In genomic region chr6:42335896-42336295, GRCh38 we compare ENCODE assay signal across 22 cellular contexts.
"Had no signal": no experiment of that assay in that cellular context is flagged by ENCODE, and none has a peak within 500 bp of the region (broad histone marks: within the 10 kb centered on the region; RNA-seq: fewer than 3 reads in every experiment).

No MANE protein-coding gene starts in this region.

- H3K27ac Mint-ChIP-seq: activated B cell treated with CpG ODN at 0.5 μM for 24 hours; activated CD4-positive, alpha-beta T cell treated with anti-CD3 and anti-CD28 coated beads, Interleukin-2, amount 10 ng/mL, durations not matched to agents 7 days and 5 days; activated CD8-positive, alpha-beta memory T cell treated with anti-CD3 and anti-CD28 coated beads, Interleukin-2, amount 10 ng/mL, durations not matched to agents 7 days and 5 days; activated CD8-positive, alpha-beta T cell treated with anti-CD3 and anti-CD28 coated beads for 36 hours; activated naive CD8-positive, alpha-beta T cell treated with anti-CD3 and anti-CD28 coated beads for 36 hours; nephron progenitor cell; stimulated activated naive CD8-positive, alpha-beta T cell treated with anti-CD3 and anti-CD28 coated beads, Interleukin-15, Interleukin-2, amounts not matched to agents 100 ng/mL and 50 ng/mL, for 24 hours had no signal

- H3K4me1 Mint-ChIP-seq: activated B cell treated with CpG ODN at 0.5 μM for 24 hours had no signal

- H3K4me3 ChIP-seq: breast epithelium, colonic mucosa, dorsolateral prefrontal cortex, esophagus squamous epithelium, thyroid gland had no signal

- ATAC-seq: activated CD8-positive, alpha-beta memory T cell treated with anti-CD3 and anti-CD28 coated beads, Interleukin-2, amount 10 ng/mL, durations not matched to agents 7 days and 5 days; activated CD8-positive, alpha-beta T cell treated with anti-CD3 and anti-CD28 coated beads for 36 hours; left cardiac atrium; right cardiac atrium had no signal

- H3K4me3 Mint-ChIP-seq: activated B cell treated with CpG ODN at 0.5 μM for 24 hours; activated CD4-positive, alpha-beta T cell treated with anti-CD3 and anti-CD28 coated beads, Interleukin-2, amount 10 ng/mL, durations not matched to agents 7 days and 5 days; activated CD8-positive, alpha-beta memory T cell treated with anti-CD3 and anti-CD28 coated beads, Interleukin-2, amount 10 ng/mL, durations not matched to agents 7 days and 5 days; activated CD8-positive, alpha-beta T cell treated with anti-CD3 and anti-CD28 coated beads for 36 hours; activated naive CD8-positive, alpha-beta T cell treated with anti-CD3 and anti-CD28 coated beads for 36 hours; nephron progenitor cell; stimulated activated naive CD8-positive, alpha-beta T cell treated with anti-CD3 and anti-CD28 coated beads, Interleukin-15, Interleukin-2, amounts not matched to agents 100 ng/mL and 50 ng/mL, for 24 hours had no signal

- DNase-seq: activated B cell treated with CpG ODN at 0.5 μM for 24 hours; activated CD4-positive, alpha-beta T cell treated with anti-CD3 and anti-CD28 coated beads, Interleukin-2, amount 10 ng/mL, durations not matched to agents 7 days and 5 days; activated CD8-positive, alpha-beta memory T cell treated with anti-CD3 and anti-CD28 coated beads, Interleukin-2, amount 10 ng/mL, durations not matched to agents 7 days and 5 days; activated CD8-positive, alpha-beta T cell treated with anti-CD3 and anti-CD28 coated beads for 36 hours; activated naive CD4-positive, alpha-beta T cell; activated naive CD8-positive, alpha-beta T cell treated with anti-CD3 and anti-CD28 coated beads for 36 hours; activated T-cell treated with anti-CD3 and anti-CD28 coated beads, Interleukin-2, amount 50 U/mL, for 1 hour; colonic mucosa; dorsolateral prefrontal cortex; esophagus squamous epithelium; foreskin melanocyte; hippocampal formation; left cardiac atrium; nephron progenitor cell; nucleus accumbens; right cardiac atrium; stimulated activated CD4-positive, alpha-beta T cell treated with anti-CD3 and anti-CD28 coated beads, Interleukin-4, amount 100 ng/mL, for 24 hours; substantia nigra; T1000; thyroid gland had no signal

- H3K9me3 Mint-ChIP-seq: activated B cell treated with CpG ODN at 0.5 μM for 24 hours; activated CD4-positive, alpha-beta T cell treated with anti-CD3 and anti-CD28 coated beads, Interleukin-2, amount 10 ng/mL, durations not matched to agents 7 days and 5 days; activated CD8-positive, alpha-beta T cell treated with anti-CD3 and anti-CD28 coated beads for 36 hours; activated naive CD8-positive, alpha-beta T cell treated with anti-CD3 and anti-CD28 coated beads for 36 hours; nephron progenitor cell; stimulated activated naive CD8-positive, alpha-beta T cell treated with anti-CD3 and anti-CD28 coated beads, Interleukin-15, Interleukin-2, amounts not matched to agents 100 ng/mL and 50 ng/mL, for 24 hours had no signal

- H3K27me3 Mint-ChIP-seq: activated B cell treated with CpG ODN at 0.5 μM for 24 hours; activated CD4-positive, alpha-beta T cell treated with anti-CD3 and anti-CD28 coated beads, Interleukin-2, amount 10 ng/mL, durations not matched to agents 7 days and 5 days; activated CD8-positive, alpha-beta memory T cell treated with anti-CD3 and anti-CD28 coated beads, Interleukin-2, amount 10 ng/mL, durations not matched to agents 7 days and 5 days; activated CD8-positive, alpha-beta T cell treated with anti-CD3 and anti-CD28 coated beads for 36 hours; activated naive CD8-positive, alpha-beta T cell treated with anti-CD3 and anti-CD28 coated beads for 36 hours; stimulated activated naive CD8-positive, alpha-beta T cell treated with anti-CD3 and anti-CD28 coated beads, Interleukin-15, Interleukin-2, amounts not matched to agents 100 ng/mL and 50 ng/mL, for 24 hours had no signal
